In genomic region chr21:43717967-43718871, GRCh38 we compare ENCODE assay signal across 8 cellular contexts. TPM values are rescaled to one million over a fixed set of nuclear protein-coding genes. Genes with fewer than 3 reads are reported as not detected.
DNase-seq lines count a peak whose midpoint lies in the region; ATAC-seq and TF ChIP-seq lines count a peak whose summit lies in the region.

No MANE protein-coding gene starts in this region.

- H3K9me3 Mint-ChIP-seq in activated CD4-positive, alpha-beta T cell treated with anti-CD3 and anti-CD28 coated beads, Interleukin-2, amount 10 ng/mL, durations not matched to agents 24 days and 14 days = no peaks in the 10 kb centered on the region

- H3K27me3 Mint-ChIP-seq in activated CD4-positive, alpha-beta T cell treated with anti-CD3 and anti-CD28 coated beads, Interleukin-2, amount 10 ng/mL, durations not matched to agents 24 days and 14 days = peaks cover 22% of the 10 kb centered on the region

- H3K9me3 ChIP-seq in breast epithelium (no peaks in the 10 kb centered on the region), tibial artery (no peaks in the 10 kb centered on the region)

- H3K4me1 ChIP-seq in breast epithelium = peaks cover 3 to 13% of the 10 kb centered on the region in 2 donors
- H3K4me1 ChIP-seq in tibial artery = peaks cover 9 to 33% (median 28%) of the 10 kb centered on the region in 4 donors

- H3K27ac Mint-ChIP-seq in activated CD4-positive, alpha-beta T cell treated with anti-CD3 and anti-CD28 coated beads, Interleukin-2, amount 10 ng/mL, durations not matched to agents 24 days and 14 days = peak overlapping the region; percentile 85

- TF ChIP-seq POLR2A in breast epithelium (IDR thresholded peaks at IDR 0.05) = no peak
- no peak for TF ChIP-seq POLR2A in lower leg skin (IDR thresholded peaks at IDR 0.05)

- peaks cover 15% of the 10 kb centered on the region for H3K36me3 Mint-ChIP-seq in activated CD4-positive, alpha-beta T cell treated with anti-CD3 and anti-CD28 coated beads, Interleukin-2, amount 10 ng/mL, durations not matched to agents 24 days and 14 days (ENCODE audit: low read depth)

- H3K4me3 ChIP-seq in breast epithelium = peak overlapping the region; percentile 86 to 99 (median 95)
- H3K4me3 ChIP-seq in lower leg skin (ENCODE audit: low read depth, poor library complexity, severe bottlenecking) = peak overlapping the region; percentile 41
- H3K4me3 ChIP-seq in tibial artery = peak overlapping the region; percentile 60 to 76

- no peaks in the 10 kb centered on the region for H3K27me3 ChIP-seq in breast epithelium
- H3K27me3 ChIP-seq in tibial artery = no peaks in the 10 kb centered on the region

- 33 to 63% methylated on average over 30 to 52 of the region's 70 CpGs for WGBS in lower leg skin, 2 donors

- peak overlapping the region; percentile 81 for H3K4me3 Mint-ChIP-seq in activated CD4-positive, alpha-beta T cell treated with anti-CD3 and anti-CD28 coated beads, Interleukin-2, amount 10 ng/mL, durations not matched to agents 24 days and 14 days

- TF ChIP-seq CTCF in breast epithelium (IDR thresholded peaks at IDR 0.05) = no peak
- TF ChIP-seq CTCF in lower leg skin (IDR thresholded peaks at IDR 0.05) = no peak
- TF ChIP-seq CTCF in tibial artery (IDR thresholded peaks at IDR 0.05) = no peak

- no peak for ATAC-seq in HG02884 (IDR thresholded peaks at IDR 0.05; ENCODE audit: unreplicated experiment)

- peaks cover 34% of the 10 kb centered on the region for H3K4me1 Mint-ChIP-seq in activated CD4-positive, alpha-beta T cell treated with anti-CD3 and anti-CD28 coated beads, Interleukin-2, amount 10 ng/mL, durations not matched to agents 24 days and 14 days

- no peak for DNase-seq in activated CD4-positive, alpha-beta T cell treated with anti-CD3 and anti-CD28 coated beads, Interleukin-2, amount 10 ng/mL, durations not matched to agents 24 days and 14 days
- DNase-seq in activated CD4-positive, alpha-beta T cell treated with anti-CD3 and anti-CD28 coated beads, Interleukin-2, amount 50 U/mL, for 1 hour = no peak
- DNase-seq in breast epithelium (ENCODE audit: low spot score in 2 of 2) (no peak), lower leg skin (ENCODE audit: low spot score in 2 of 2) (no peak), tibial artery (no peak), NOMO-1 treated with DMSO at 0.1 percent for 48 hours (lab: John Stamatoyannopoulos, UW; ENCODE audit: unreplicated experiment) (no peak)
- DNase-seq in stimulated activated CD4-positive, alpha-beta T cell treated with anti-CD3 and anti-CD28 coated beads, Interleukin-4, amount 100 ng/mL, for 4 hours = no peak

- H3K36me3 ChIP-seq in breast epithelium (no peaks in the 10 kb centered on the region), tibial artery (no peaks in the 10 kb centered on the region)

- intact Hi-C loops in activated CD4-positive, alpha-beta T cell treated with anti-CD3 and anti-CD28 coated beads, Interleukin-2, amount 10 ng/mL, durations not matched to agents 24 days and 14 days (cut with micrococcal nuclease) = no loop called here
- intact Hi-C loops in breast epithelium (cut with DNase I; ENCODE audit: low total_unique reads) (no loop called here), lower leg skin (cut with DNase I; ENCODE audit: low total_unique reads) (no loop called here), tibial artery (cut with DNase I; ENCODE audit: low total_unique reads) (no loop called here)

- H3K27ac ChIP-seq in breast epithelium (peak overlapping the region; percentile 83 to 89), tibial artery (peak overlapping the region; percentile 71 to 79)

RNA-seq across cellular contexts. Expression of gene PDXK, which starts 0.7 kb away (rescaled TPM):
- 138 and 152 TPM in 2 replicates for total RNA-seq in activated CD4-positive, alpha-beta T cell treated with anti-CD3 and anti-CD28 coated beads, Interleukin-2, amount 10 ng/mL, durations not matched to agents 24 days and 14 days
- 10 to 100 TPM; 51.5 to 79.2 (median 65.6) TPM for total RNA-seq in breast epithelium
- total RNA-seq in lower leg skin = 10 to 100 TPM; 19.5 to 55.6 (median 42.1) TPM

RNA-seq across cellular contexts. Expression of gene CSTB, which starts 57.9 kb away (rescaled TPM):
- 59.2 and 59.5 TPM in 2 replicates for total RNA-seq in activated CD4-positive, alpha-beta T cell treated with anti-CD3 and anti-CD28 coated beads, Interleukin-2, amount 10 ng/mL, durations not matched to agents 24 days and 14 days
- 10 to 100 TPM; 12.1 to 16.8 (median 16.8) TPM for total RNA-seq in breast epithelium
- total RNA-seq in lower leg skin = 10 to 100 TPM; 11.0 to 29.3 (median 21.8) TPM

RNA-seq across cellular contexts. Expression of gene RRP1B, which starts 58.9 kb away (rescaled TPM):
- 82.8 and 83.6 TPM in 2 replicates for total RNA-seq in activated CD4-positive, alpha-beta T cell treated with anti-CD3 and anti-CD28 coated beads, Interleukin-2, amount 10 ng/mL, durations not matched to agents 24 days and 14 days
- total RNA-seq in breast epithelium (10 to 100 TPM; 17.1 to 22.6 (median 22.1) TPM), lower leg skin (10 to 100 TPM; 15.4 to 22.2 (median 19.5) TPM)

RNA-seq across cellular contexts. Expression of gene HSF2BP, which starts 58.9 kb away (rescaled TPM):
- 1.3 TPM in 2 replicates for total RNA-seq in activated CD4-positive, alpha-beta T cell treated with anti-CD3 and anti-CD28 coated beads, Interleukin-2, amount 10 ng/mL, durations not matched to agents 24 days and 14 days
- total RNA-seq in breast epithelium (1 to 10 TPM in 2 of 3 donors, under 1 TPM in 1; 0.32 to 1.8 (median 1.3) TPM), lower leg skin (under 1 TPM in 2 of 4 donors, not detected in 2; 0.39 to 0.97 TPM)

Comparison
In these comparisons a context has a peak if more than half of its experiments do, and no peak if none do; other contexts are left out.
1. H3K4me3 ChIP-seq: peak in every context shown above with its lines; median percentile 95 in breast epithelium; 68 in tibial artery; 41 in lower leg skin.